In the genomic region with DNA sequence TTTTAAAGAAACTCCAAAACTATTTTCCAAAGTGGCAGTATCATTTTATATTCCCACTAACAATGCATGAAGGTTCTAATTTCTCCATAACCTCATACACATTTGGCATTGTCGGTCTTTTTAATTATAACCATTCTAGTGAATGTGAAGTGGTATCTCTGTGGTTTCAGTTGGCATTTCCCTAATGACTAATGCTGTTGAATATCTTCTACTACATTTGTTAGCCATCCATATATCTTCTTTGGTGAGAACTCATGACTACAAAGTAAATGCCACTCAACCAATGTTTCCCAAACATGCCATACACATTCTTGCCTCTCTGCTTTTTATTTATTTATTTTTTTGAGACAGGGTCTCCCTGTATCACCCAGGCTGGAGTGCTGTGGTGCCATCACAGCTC, we compare ENCODE assay signal across 1 cellular context.
TF ChIP-seq lines count a peak whose summit lies in the region.

No MANE protein-coding gene starts in this region.

TF ChIP-seq in A549, 52 proteins besides CTCF, POLR2A, EP300 and RAD21 (continued from another document):
- no peak for TF ChIP-seq HMGXB4 (CRISPR knock-in tag; IDR thresholded peaks at IDR 0.05; ENCODE audit: borderline replicate concordance)
- TF ChIP-seq RARB (CRISPR knock-in tag; IDR thresholded peaks at IDR 0.05): no peak
